Comparison of ENCODE assay signal across 8 cellular contexts in the genomic region with DNA sequence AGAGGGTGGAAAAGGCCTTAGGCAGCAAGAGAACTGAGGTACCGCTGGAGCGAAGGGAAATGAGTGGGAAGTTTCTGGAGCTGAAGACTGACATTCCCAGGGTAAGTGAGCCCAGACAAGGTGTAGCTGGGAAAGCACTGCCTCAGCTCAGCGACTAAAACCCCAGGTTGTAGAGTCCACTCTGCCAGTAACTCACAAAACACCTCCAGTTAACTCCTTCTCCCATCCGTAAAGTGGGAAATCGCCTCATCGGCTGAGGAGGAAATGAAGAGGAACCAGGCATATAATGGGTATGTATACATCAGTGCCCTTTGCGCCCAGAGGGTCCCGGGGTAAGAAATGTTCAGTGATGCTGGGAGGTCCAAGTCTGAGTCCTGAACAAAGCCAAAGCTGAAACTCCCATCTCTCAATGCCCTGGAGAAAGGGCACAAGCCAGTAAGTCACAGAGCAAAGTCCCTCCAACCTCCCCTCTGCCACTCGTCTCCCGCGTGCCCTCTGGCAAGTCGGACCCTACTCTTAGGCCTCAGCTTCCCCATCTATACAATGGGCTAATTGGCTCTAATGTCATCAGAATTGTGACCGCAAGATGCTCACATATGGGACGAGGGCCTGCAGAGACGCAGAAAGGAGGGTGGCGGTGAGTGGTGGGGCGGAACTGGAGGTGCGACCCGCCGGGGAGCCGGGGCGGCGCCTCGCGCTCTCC. TPM values are rescaled to one million over a fixed set of nuclear protein-coding genes. Genes with fewer than 3 reads are reported as not detected.
DNase-seq lines count a peak whose midpoint lies in the region; ATAC-seq and TF ChIP-seq lines count a peak whose summit lies in the region.

No MANE protein-coding gene starts in this region.

- H2BK12ac ChIP-seq in mesenchymal stem cell (ENCODE audit: low read length in 2 of 2) = peak overlapping the region; percentile 35 to 37

- H3K27ac ChIP-seq in mesenchymal stem cell (ENCODE audit: low read length, poor library complexity, severe bottlenecking) (peak overlapping the region; percentile 42), vagina (peak overlapping the region; percentile 98)

- POLR2A ChIA-PET in Caco-2 (lab: Charles Lee) (interaction anchor here (1.5 kb wide), 1 partner anchor 9 kb away, joined by 4 read pairs; no protein-coding TSS in a partner anchor), MCF 10A (lab: Yijun Ruan, JAX) (interaction anchor here (0.7 to 5.2 kb wide), 6 partner anchors 8 to 255 kb away, joined by 3 to 43 read pairs (median 4); a partner anchor contains a TSS)

- in situ Hi-C loops in GM13977 (cut with MboI; ENCODE audit: low pct_unique_long_range_greater_than_20kb, low sequenced_read_pairs, unreplicated experiment) = no loop called here

- 33% methylated on average over 11 of the region's 25 CpGs for WGBS in mesenchymal stem cell

- H3K4me3 Mint-ChIP-seq in Caco-2 (ENCODE audit: unreplicated experiment) (peak overlapping the region; percentile 94), IgD-negative memory B cell (peak overlapping the region; percentile 86 to 96 (median 92)), MCF 10A (ENCODE audit: unreplicated experiment) (peak overlapping the region; percentile 89)

- TF ChIP-seq CTCF in Caco-2 (IDR thresholded peaks at IDR 0.05; ENCODE audit: insufficient read depth in 1 of 2, low read depth in 1 of 2, low read length in 1 of 2, severe bottlenecking in 1 of 2, unreplicated experiment in 1 of 2) (no peak), MCF 10A (IDR thresholded peaks at IDR 0.05; ENCODE audit: unreplicated experiment) (no peak), vagina (IDR thresholded peaks at IDR 0.05) (no peak), GM13977 (IDR thresholded peaks at IDR 0.05; ENCODE audit: extremely low read depth, insufficient read depth, missing control alignments) (no peak)

- H3K4me2 ChIP-seq in mesenchymal stem cell (ENCODE audit: low read length, poor library complexity, severe bottlenecking) = peak overlapping the region; percentile 20

- H3K36me3 ChIP-seq in Caco-2 (ENCODE audit: control insufficient read depth, insufficient read depth, low read length) = no peaks in the 10 kb centered on the region
- H3K36me3 ChIP-seq in mesenchymal stem cell (ENCODE audit: control insufficient read depth in 1 of 2, insufficient read depth in 2 of 2, low read depth in 1 of 2, low read length in 2 of 2) = peaks cover 3 to 13% of the 10 kb centered on the region in 2 experiments
- H3K36me3 ChIP-seq in vagina = no peaks in the 10 kb centered on the region

- H3K27ac Mint-ChIP-seq in Caco-2 (ENCODE audit: unreplicated experiment) (peak overlapping the region; percentile 92), IgD-negative memory B cell (peak overlapping the region; percentile 94 to 97 (median 96)), MCF 10A (ENCODE audit: low read depth, unreplicated experiment) (peak overlapping the region; percentile 96)

- peak overlapping the region; percentile 47 to 92 for H3K18ac ChIP-seq in mesenchymal stem cell (ENCODE audit: low read depth in 1 of 2, low read length in 2 of 2)

- peak overlapping the region; percentile 22 for H4K8ac ChIP-seq in mesenchymal stem cell (ENCODE audit: low read length)

- H3K27me3 Mint-ChIP-seq in Caco-2 (ENCODE audit: insufficient read depth, unreplicated experiment) (no peaks in the 10 kb centered on the region), IgD-negative memory B cell (no peaks in the 10 kb centered on the region), MCF 10A (ENCODE audit: insufficient read depth, unreplicated experiment) (no peaks in the 10 kb centered on the region)

- H2BK15ac ChIP-seq in mesenchymal stem cell (ENCODE audit: low read depth, poor library complexity, severe bottlenecking) = no peak overlapping the region

- H3K9ac ChIP-seq in mesenchymal stem cell (ENCODE audit: low read length) = peak overlapping the region; percentile 92

- H3K4me1 ChIP-seq in Caco-2 (peaks cover 72% of the 10 kb centered on the region), mesenchymal stem cell (ENCODE audit: control insufficient read depth, insufficient read depth, low read depth, low read length) (peaks cover 6% of the 10 kb centered on the region), vagina (peaks cover 45% of the 10 kb centered on the region)

- intact Hi-C loops in Caco-2 (cut with micrococcal nuclease; ENCODE audit: unreplicated experiment) (no loop called here), MCF 10A (cut with micrococcal nuclease) (loop anchor here (10.0 kb wide), 1 partner anchor 246 kb away; a partner anchor contains a TSS), vagina (cut with DNase I) (no loop called here)

- DNase-seq in Caco-2 (peak in 1 of 2 experiments; percentile 32), MCF 10A (ENCODE audit: unreplicated experiment) (no peak), mesenchymal stem cell (peak; percentile 49), vagina (ENCODE audit: extremely low spot score in 2 of 2) (no peak), GM13977 (ENCODE audit: low spot score) (no peak)

- H3K9me3 ChIP-seq in Caco-2 (peaks cover 5% of the 10 kb centered on the region; the same call in 1 of the 2 replicates), mesenchymal stem cell (ENCODE audit: control insufficient read depth, low read length) (peaks cover 3% of the 10 kb centered on the region), vagina (no peaks in the 10 kb centered on the region)

- H3K27me3 ChIP-seq in Caco-2 (replicated peaks; ENCODE audit: control insufficient read depth, insufficient read depth, low read length) (no peaks in the 10 kb centered on the region), mesenchymal stem cell (ENCODE audit: control insufficient read depth in 1 of 2, insufficient read depth in 1 of 2, low read length in 2 of 2) (no peaks in the 10 kb centered on the region), vagina (no peaks in the 10 kb centered on the region)

- H3K4me1 Mint-ChIP-seq in Caco-2 (ENCODE audit: low read depth, unreplicated experiment) = peaks cover 54% of the 10 kb centered on the region
- H3K4me1 Mint-ChIP-seq in IgD-negative memory B cell = peaks cover 42 to 57% (median 52%) of the 10 kb centered on the region in 3 donors
- peaks cover 27% of the 10 kb centered on the region for H3K4me1 Mint-ChIP-seq in MCF 10A (ENCODE audit: insufficient read depth, unreplicated experiment)

- H3K4me3 ChIP-seq in Caco-2 (ENCODE audit: low read depth, low read length) (peak overlapping the region; percentile 65), mesenchymal stem cell (ENCODE audit: insufficient read depth in 1 of 2, low read depth in 1 of 2, low read length in 2 of 2) (peak overlapping the region; percentile 84 to 91), vagina (peak overlapping the region; percentile 71 to 85)

- H3K23ac ChIP-seq in mesenchymal stem cell (ENCODE audit: low read length in 2 of 2) = no peak overlapping the region

- BruUV-seq in Caco-2 (replicated peaks; lab: Mats Ljungman, UMichigan) (TSS peak; percentile 24), MCF 10A (replicated peaks; lab: Mats Ljungman, UMichigan) (TSS peak; percentile 25)

- TF ChIP-seq POLR2A in vagina (IDR thresholded peaks at IDR 0.05) = no peak

- H2AFZ ChIP-seq in mesenchymal stem cell (ENCODE audit: low read depth, low read length) = peak overlapping the region; percentile 15

- peak overlapping the region; percentile 10 for H2BK5ac ChIP-seq in mesenchymal stem cell (ENCODE audit: low read depth, low read length, poor library complexity, severe bottlenecking)

- H3K14ac ChIP-seq in mesenchymal stem cell (ENCODE audit: low read length in 2 of 2) = peak overlapping the region in 1 of 2 experiments; percentile 80

- H4K91ac ChIP-seq in mesenchymal stem cell (ENCODE audit: low read length) = no peak overlapping the region

- H3K36me3 Mint-ChIP-seq in Caco-2 (ENCODE audit: insufficient read depth, unreplicated experiment) = peaks cover 31% of the 10 kb centered on the region
- no peaks in the 10 kb centered on the region for H3K36me3 Mint-ChIP-seq in IgD-negative memory B cell
- H3K36me3 Mint-ChIP-seq in MCF 10A (ENCODE audit: insufficient read depth, unreplicated experiment) = no peaks in the 10 kb centered on the region

- no peak for ATAC-seq in HG03520 (IDR thresholded peaks at IDR 0.05; ENCODE audit: unreplicated experiment)
- ATAC-seq in GM21515 (IDR thresholded peaks at IDR 0.05; ENCODE audit: unreplicated experiment) = no peak

- no peaks in the 10 kb centered on the region for H3K79me1 ChIP-seq in mesenchymal stem cell (replicated peaks; ENCODE audit: low read length, poor library complexity, severe bottlenecking)

- peaks cover 13% of the 10 kb centered on the region for H3K9me3 Mint-ChIP-seq in Caco-2 (ENCODE audit: unreplicated experiment)
- peaks cover 0 to 1% (median 0%) of the 10 kb centered on the region in 3 donors for H3K9me3 Mint-ChIP-seq in IgD-negative memory B cell
- peaks cover 12% of the 10 kb centered on the region for H3K9me3 Mint-ChIP-seq in MCF 10A (ENCODE audit: unreplicated experiment)

- peak overlapping the region; percentile 42 for H3K4ac ChIP-seq in mesenchymal stem cell (ENCODE audit: low read depth in 1 of 2, low read length in 2 of 2)

- peak overlapping the region; percentile 37 for H2AK5ac ChIP-seq in mesenchymal stem cell (ENCODE audit: low read length, severe bottlenecking)

- no peak overlapping the region for H2BK120ac ChIP-seq in mesenchymal stem cell (ENCODE audit: low read depth, low read length)

- CTCF ChIA-PET in Caco-2 (lab: Charles Lee) = interaction anchor here (0.7 to 1.5 kb wide), 2 partner anchors 19 to 113 kb away, joined by 3 to 4 read pairs; no protein-coding TSS in a partner anchor
- CTCF ChIA-PET in MCF 10A (lab: Yijun Ruan, JAX) = interaction anchor here (0.6 to 1.2 kb wide), 7 partner anchors 12 to 392 kb away, joined by 3 to 5 read pairs (median 4); no protein-coding TSS in a partner anchor

RNA-seq across cellular contexts. Expression of a gene that starts 0.6 kb away (rescaled TPM):
- total RNA-seq in Caco-2 (2022) (36.0 and 36.3 TPM in 2 replicates), MCF 10A (2022) (20.5 and 23.3 TPM in 2 replicates), vagina (15.7 TPM)
- polyA plus RNA-seq in IgD-negative memory B cell = 2.0 TPM
- 15.0 TPM for polyA plus RNA-seq in mesenchymal stem cell (2013, experiment 1 of 2)
- polyA plus RNA-seq in mesenchymal stem cell (2013, experiment 2 of 2) = 14.7 TPM

RNA-seq across cellular contexts. Expression of a gene that starts 42.7 kb away (rescaled TPM):
- total RNA-seq in Caco-2 (2022) (not detected in 2 replicates), MCF 10A (2022) (not detected in 2 replicates), vagina (2.5 TPM)
- polyA plus RNA-seq in IgD-negative memory B cell = not detected
- polyA plus RNA-seq in mesenchymal stem cell (2013, experiment 1 of 2) = not detected
- polyA plus RNA-seq in mesenchymal stem cell (2013, experiment 2 of 2) = not detected

RNA-seq across cellular contexts. Expression of a gene that starts 58.3 kb away (rescaled TPM):
- total RNA-seq in Caco-2 (2022) (not detected in 2 replicates), MCF 10A (2022) (not detected in 2 replicates), vagina (0.98 TPM)
- polyA plus RNA-seq in IgD-negative memory B cell = 7.7 TPM
- polyA plus RNA-seq in mesenchymal stem cell (2013, experiment 1 of 2) = not detected
- not detected for polyA plus RNA-seq in mesenchymal stem cell (2013, experiment 2 of 2)
